In the genomic region with DNA sequence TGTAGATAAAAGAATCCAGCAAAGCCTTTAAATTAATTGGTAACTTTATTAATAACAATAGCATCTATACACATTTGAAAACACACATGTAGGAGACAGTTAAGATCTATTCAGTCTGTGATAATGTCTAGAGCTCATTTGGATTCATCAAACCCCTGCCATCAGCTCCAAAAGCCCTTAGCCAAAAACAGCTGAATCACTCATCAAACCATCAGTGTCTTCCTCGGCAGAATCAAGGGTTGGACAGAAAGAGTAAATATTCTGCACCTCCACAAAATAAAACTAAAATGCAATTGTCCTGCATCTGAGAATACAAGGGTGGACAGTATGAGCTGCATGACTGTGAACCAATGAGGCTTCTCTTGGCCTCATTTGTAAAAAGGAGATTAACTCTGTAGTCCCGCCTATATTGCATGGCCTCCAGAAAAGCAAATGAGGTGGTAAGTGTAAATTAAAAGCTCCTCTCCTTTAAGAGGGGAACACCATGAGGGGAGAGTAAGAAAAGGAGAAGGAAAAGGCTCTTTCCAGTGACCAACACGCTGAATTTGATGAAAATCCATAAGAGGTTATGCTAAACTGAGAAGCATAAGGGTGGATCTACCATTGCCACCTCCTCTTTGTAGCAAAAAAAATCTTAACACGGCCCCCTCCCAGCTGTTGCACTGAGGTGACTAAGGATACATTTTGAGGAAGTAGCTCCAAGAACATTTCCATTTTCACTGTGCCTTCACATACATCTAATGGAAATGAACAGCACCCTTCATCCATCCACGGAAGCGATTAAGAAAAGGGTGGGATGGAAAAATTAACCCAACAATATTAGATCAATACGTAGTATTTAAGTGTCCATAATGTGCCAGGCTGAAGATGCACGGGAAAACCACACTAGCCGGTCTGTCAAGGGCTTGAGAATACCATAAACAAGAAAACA, we compare ENCODE assay signal across 8 cellular contexts. TPM values are rescaled to one million over a fixed set of nuclear protein-coding genes. Genes with fewer than 3 reads are reported as not detected.
DNase-seq lines count a peak whose midpoint lies in the region; ATAC-seq, FAIRE-seq and TF ChIP-seq lines count a peak whose summit lies in the region.

No MANE protein-coding gene starts in this region.

- no peaks in the 10 kb centered on the region for H3K4me1 ChIP-seq in NT2/D1 (ENCODE audit: insufficient read depth, insufficient read length)

- no peaks in the 10 kb centered on the region for H3K36me3 ChIP-seq in NT2/D1 (ENCODE audit: insufficient read depth, insufficient read length, low read length)

- peak; percentile 45 for DNase-seq in COLO829 (ENCODE audit: low spot score)
- peak; percentile 18 to 83 for DNase-seq in HL-60 (ENCODE audit: low read depth in 1 of 2, low spot score in 1 of 2)
- no peak for DNase-seq in NT2/D1 (ENCODE audit: low read depth, low spot score)
- DNase-seq in myocyte (ENCODE audit: low read depth), result peak; percentile 36
- DNase-seq in frontal cortex (ENCODE audit: low spot score in 2 of 2), result no peak

- no peak for ATAC-seq in HG02973 (IDR thresholded peaks at IDR 0.05; ENCODE audit: unreplicated experiment)
- ATAC-seq in HG03460 (IDR thresholded peaks at IDR 0.05; ENCODE audit: unreplicated experiment), result no peak

- no peak for TF ChIP-seq CTCF in HL-60 (IDR thresholded peaks at IDR 0.05; ENCODE audit: insufficient read depth, low read length)

- peak overlapping the region; percentile 98 for H3K27ac ChIP-seq in HL-60 (replicated peaks)
- H3K27ac ChIP-seq in cingulate gyrus (ENCODE audit: low read depth, low read length), result peak overlapping the region; percentile 90

- no peak for FAIRE-seq in frontal cortex (lab: Jason Lieb, UNC)

- H3K27me3 ChIP-seq in HL-60 (ENCODE audit: insufficient read depth, poor library complexity, severe bottlenecking) (no peaks in the 10 kb centered on the region), NT2/D1 (ENCODE audit: insufficient read depth, insufficient read length) (no peaks in the 10 kb centered on the region)

- H3K4me3 ChIP-seq in HL-60 (replicated peaks; ENCODE audit: insufficient read depth, low read length) (peak overlapping the region; percentile 36), NT2/D1 (ENCODE audit: insufficient read length, low read depth) (peak overlapping the region; percentile 64)

- H3K9ac ChIP-seq in NT2/D1 (ENCODE audit: insufficient read length, low read depth), result peak overlapping the region; percentile 90

- H3K9me3 ChIP-seq in NT2/D1 (ENCODE audit: insufficient read depth, low read length), result no peaks in the 10 kb centered on the region

RNA-seq across cellular contexts. Expression of a gene that starts 14.7 kb away (rescaled TPM):
- 12.5 and 20.2 TPM in 2 replicates for total RNA-seq in myocyte
- polyA plus RNA-seq in myocyte (2012), result 19.5 TPM
- 10.2 TPM for total RNA-seq in frontal cortex

RNA-seq across cellular contexts. Expression of a gene that starts 32.9 kb away (rescaled TPM):
- total RNA-seq in myocyte (3.0 and 4.0 TPM in 2 replicates), frontal cortex (73.0 TPM)
- 15.3 TPM for polyA plus RNA-seq in myocyte (2012)

RNA-seq across cellular contexts. Expression of a gene that starts 42.9 kb away (rescaled TPM):
- total RNA-seq in myocyte, result 11.0 and 11.8 TPM in 2 replicates
- 48.5 TPM for polyA plus RNA-seq in myocyte (2012)
- total RNA-seq in frontal cortex, result 7.3 TPM

RNA-seq across cellular contexts. Expression of a gene that starts 52.0 kb away (rescaled TPM):
- total RNA-seq in myocyte (2.3 and 2.4 TPM in 2 replicates), frontal cortex (2.0 TPM)
- 8.1 TPM for polyA plus RNA-seq in myocyte (2012)

Comparison
In these comparisons a context has a peak if more than half of its experiments do, and no peak if none do; other contexts are left out.
1. DNase-seq: peak in COLO829 (single experiment), HL-60 (2 of 2) and myocyte (single experiment); none in NT2/D1 (single experiment) and frontal cortex (0 of 2).
2. RNA of a gene that starts 32.9 kb away (total RNA-seq): 73.0 TPM in frontal cortex (single experiment); 3.0 to 4.0 TPM in myocyte; every median in the first group is over 10 times any median in the second.